1 cellular context compared by ENCODE assay signal in genomic region chr3:121595765-121596406, GRCh38.
TF ChIP-seq lines count a peak whose summit lies in the region.

No MANE protein-coding gene starts in this region.

TF ChIP-seq in K562, 482 proteins besides CTCF, POLR2A, EP300 and RAD21:
- TF ChIP-seq ZFX (CRISPR knock-in tag; IDR thresholded peaks at IDR 0.05): no peak
- peak; percentile 20; the same call in 1 of the 2 replicates for TF ChIP-seq TFE3 (CRISPR knock-in tag; IDR thresholded peaks at IDR 0.05)
TF ChIP-seq in K562: peak in this region for 1.
